ENCODE assay signal across 24 cellular contexts in genomic region chr12:116199160-116199559, GRCh38.
DNase-seq lines count a peak whose midpoint lies in the region; ATAC-seq, FAIRE-seq and TF ChIP-seq lines count a peak whose summit lies in the region.
"Had no signal": no experiment of that assay in that cellular context is flagged by ENCODE, and none has a peak within 500 bp of the region (broad histone marks: within the 10 kb centered on the region; RNA-seq: fewer than 3 reads in every experiment).

No MANE protein-coding gene starts in this region.

- 61 to 71% methylated on average over 1 of the region's 1 CpG for WGBS in body of pancreas, 2 donors

- TF ChIP-seq CTCF in D721Med (IDR thresholded peaks at IDR 0.05; ENCODE audit: insufficient read depth, missing control alignments) (no peak), body of pancreas (IDR thresholded peaks at IDR 0.05) (no peak)

- no peaks in the 10 kb centered on the region for H3K36me3 ChIP-seq in body of pancreas (replicated peaks in 1 of 2; ENCODE audit: insufficient read depth in 1 of 2, low read depth in 2 of 2)
- no peaks in the 10 kb centered on the region for H3K36me3 ChIP-seq in HAP-1 (replicated peaks)
- H3K36me3 ChIP-seq: MG63, SJSA1 had no signal

- no peak overlapping the region for H3K4me3 ChIP-seq in body of pancreas
- H3K4me3 ChIP-seq in HAP-1 = no peak overlapping the region
- H3K4me3 ChIP-seq: A549, MG63, SJSA1 had no signal

- peak; percentile 46 for FAIRE-seq in D721Med (lab: Jason Lieb, UNC)
- FAIRE-seq: GM12892, RCC 7860 had no signal

- H3K27me3 ChIP-seq in body of pancreas (no peaks in the 10 kb centered on the region), HAP-1 (ENCODE audit: low read depth) (no peaks in the 10 kb centered on the region)
- H3K27me3 ChIP-seq: MG63, SJSA1 had no signal

- peak; percentile 43 to 47 for DNase-seq in AML-193 (lab: John Stamatoyannopoulos, UW)
- no peak for DNase-seq in D721Med (ENCODE audit: insufficient read length, low spot score)
- peak; percentile 27 for DNase-seq in amniotic epithelial cell (ENCODE audit: low read depth)
- DNase-seq in foreskin melanocyte = peak; percentile 41
- no peak for DNase-seq in activated naive CD4-positive, alpha-beta T cell treated with anti-CD3 and anti-CD28 coated beads, Interleukin-2, amount 50 U/mL, for 16 hours
- no peak for DNase-seq in body of pancreas
- DNase-seq in HAP-1 (ENCODE audit: low spot score in 2 of 2) = no peak
- DNase-seq: Caco-2; CD4-positive, alpha-beta memory T cell; DMS153; GOT3; MG63; NCI-H1092 treated with DMSO at 0.1 percent for 48 hours; NCI-H1436 treated with DMSO at 0.1 percent for 48 hours; NCI-H1930; NCI-H226; NCI-H510A treated with DMSO at 0.1 percent for 48 hours; NCI-H748 treated with DMSO at 0.1 percent for 48 hours; NK-92 treated with Interleukin-12 subunit alpha and Interleukin-12 subunit beta, amount 100 ng/mL, for 24 hours had no signal

- H3K4me1 ChIP-seq in body of pancreas = peaks cover 32% of the 10 kb centered on the region
- peaks cover 24% of the 10 kb centered on the region for H3K4me1 ChIP-seq in HAP-1

- ATAC-seq in body of pancreas (no peak), HG03432 (IDR thresholded peaks at IDR 0.05; ENCODE audit: unreplicated experiment) (no peak)
- ATAC-seq: A549 had no signal

- no peaks in the 10 kb centered on the region for H3K9me3 ChIP-seq in body of pancreas
- H3K9me3 ChIP-seq in HAP-1 = no peaks in the 10 kb centered on the region
- H3K9me3 ChIP-seq: A549, Caco-2, MG63, SJSA1 had no signal

- intact Hi-C loops in body of pancreas (cut with DNase I) = no loop called here

- no peak for TF ChIP-seq POLR2A in body of pancreas (IDR thresholded peaks at IDR 0.05)

- in situ Hi-C loops in HAP-1 (cut with MboI; ENCODE audit: low sequenced_read_pairs) = no loop called here

- H3K27ac ChIP-seq in body of pancreas = no peak overlapping the region
- H3K27ac ChIP-seq: A549, SJSA1 had no signal

Comparison
In these comparisons a context has a peak if more than half of its experiments do, and no peak if none do; other contexts are left out.
1. DNase-seq: peak in AML-193 (2 of 2), amniotic epithelial cell (single experiment) and foreskin melanocyte (single experiment); none in D721Med (single experiment), activated naive CD4-positive, alpha-beta T cell treated with anti-CD3 and anti-CD28 coated beads, Interleukin-2, amount 50 U/mL, for 16 hours (single experiment), body of pancreas (0 of 4) and HAP-1 (0 of 2).